In the genomic region with DNA sequence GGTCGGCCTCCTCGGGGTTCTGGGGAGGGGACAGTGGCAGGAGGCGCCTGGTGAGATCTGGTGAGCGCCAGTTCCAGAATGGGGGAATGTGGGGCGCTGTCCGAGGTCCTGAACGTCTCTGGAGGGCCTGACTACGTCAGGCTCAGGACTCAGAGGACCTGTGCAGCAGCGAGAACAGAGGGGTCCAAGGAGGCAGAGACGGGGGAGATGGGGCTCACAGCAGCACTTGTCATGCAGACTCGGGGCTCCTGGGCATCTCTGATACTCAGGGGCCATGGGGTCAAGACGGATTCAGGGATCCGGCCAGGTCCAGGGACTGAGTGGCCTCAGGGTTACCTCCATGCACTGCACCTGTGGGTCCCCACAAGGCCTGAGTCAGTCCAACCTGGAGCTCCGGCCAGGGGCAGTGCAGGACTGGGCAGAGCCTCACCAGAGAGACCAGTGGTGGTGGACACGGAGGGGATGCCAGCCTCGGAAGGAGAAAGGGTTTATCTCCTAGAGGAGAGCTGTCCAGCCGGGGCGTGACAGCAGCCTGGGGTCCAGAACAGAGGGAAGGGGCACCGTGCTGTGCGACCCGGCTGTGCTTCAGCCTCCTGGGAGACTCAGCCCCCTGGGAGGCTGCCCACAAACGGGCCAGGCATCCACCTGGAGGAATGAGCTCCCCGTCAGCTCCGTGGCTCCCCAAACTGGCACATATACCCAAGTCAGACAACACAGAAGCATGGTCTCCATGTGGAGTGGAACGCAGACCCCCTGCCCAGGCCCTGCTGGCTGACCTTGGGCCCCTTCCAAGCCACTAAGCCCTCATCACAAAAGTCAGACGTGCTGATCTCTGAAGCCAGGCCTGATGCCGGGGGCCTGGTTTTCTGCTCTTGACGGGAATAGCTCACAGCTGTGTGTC, we compare ENCODE assay signal across 12 cellular contexts.
DNase-seq lines count a peak whose midpoint lies in the region; ATAC-seq and TF ChIP-seq lines count a peak whose summit lies in the region.
"Had no signal": no experiment of that assay in that cellular context is flagged by ENCODE, and none has a peak within 500 bp of the region (broad histone marks: within the 10 kb centered on the region; RNA-seq: fewer than 3 reads in every experiment).

No MANE protein-coding gene starts in this region.

- H3K4me3 ChIP-seq in DND-41 (ENCODE audit: low read depth in 1 of 2, low read length in 2 of 2) (no peak overlapping the region), mucosa of descending colon (no peak overlapping the region)
- H3K4me3 ChIP-seq: lower lobe of right lung, prostate gland, SJSA1 had no signal

- H3K27me3 ChIP-seq in DND-41 (ENCODE audit: insufficient read depth, low read length, poor library complexity), result no peaks in the 10 kb centered on the region

- peaks cover 11% of the 10 kb centered on the region for H3K9me3 ChIP-seq in DND-41 (ENCODE audit: insufficient read depth, low read length, severe bottlenecking)
- no peaks in the 10 kb centered on the region for H3K9me3 ChIP-seq in mucosa of descending colon
- H3K9me3 ChIP-seq: lower lobe of right lung, prostate gland, SJSA1 had no signal

- CTCF ChIA-PET in activated CD4-positive, alpha-beta memory T cell treated with anti-CD3 and anti-CD28 coated beads for 36 hours (lab: Charles Lee), result interaction anchor here (0.9 kb wide), 1 partner anchor 9 kb away, joined by 4 read pairs; no protein-coding TSS in a partner anchor

- H2AFZ ChIP-seq in DND-41 (ENCODE audit: low read depth, low read length), result no peak overlapping the region

- H4K20me1 ChIP-seq in DND-41 (ENCODE audit: insufficient read depth, low read length), result peaks cover 5% of the 10 kb centered on the region

- no peak overlapping the region for H3K27ac Mint-ChIP-seq in activated CD4-positive, alpha-beta memory T cell treated with anti-CD3 and anti-CD28 coated beads for 36 hours

- no peaks in the 10 kb centered on the region for H3K36me3 Mint-ChIP-seq in activated CD4-positive, alpha-beta memory T cell treated with anti-CD3 and anti-CD28 coated beads for 36 hours

- POLR2A ChIA-PET in activated CD4-positive, alpha-beta memory T cell treated with anti-CD3 and anti-CD28 coated beads for 36 hours (lab: Charles Lee), result no interaction called here

- H3K9ac ChIP-seq in DND-41 (ENCODE audit: low read depth, low read length), result no peak overlapping the region

- peak; percentile 68; the same call in 1 of the 3 replicates for ATAC-seq in DND-41 (ENCODE audit: insufficient read depth, low read depth)
- ATAC-seq in mucosa of descending colon, result no peak
- no peak for ATAC-seq in GM19023 (IDR thresholded peaks at IDR 0.05; ENCODE audit: unreplicated experiment)
- no peak for ATAC-seq in HG03139 (IDR thresholded peaks at IDR 0.05; ENCODE audit: unreplicated experiment)

- no peak overlapping the region for H3K4me2 ChIP-seq in DND-41 (ENCODE audit: insufficient read depth, low read length)

- DNase-seq in DND-41 (peak; percentile 54), HT-29 (ENCODE audit: low spot score) (peak; percentile 13), mucosa of descending colon (peak in 2 of 3 donors; percentile 13 to 33), HPDE6-E6E7 (ENCODE audit: extremely low spot score) (no peak)
- DNase-seq in activated CD4-positive, alpha-beta memory T cell treated with anti-CD3 and anti-CD28 coated beads for 36 hours, result peak; percentile 22
- DNase-seq: lower lobe of right lung, NCI-H1930 had no signal

- H3K27me3 Mint-ChIP-seq in activated CD4-positive, alpha-beta memory T cell treated with anti-CD3 and anti-CD28 coated beads for 36 hours, result peaks cover 44% of the 10 kb centered on the region

- TF ChIP-seq CTCF in DND-41 (IDR thresholded peaks at IDR 0.05; ENCODE audit: borderline replicate concordance, extremely low read depth, low read length, poor library complexity, severe bottlenecking) (no peak), mucosa of descending colon (IDR thresholded peaks at IDR 0.05) (no peak)

- H3K36me3 ChIP-seq in DND-41 (ENCODE audit: insufficient read depth, low read length), result no peaks in the 10 kb centered on the region
- no peaks in the 10 kb centered on the region for H3K36me3 ChIP-seq in mucosa of descending colon (ENCODE audit: low read depth)
- H3K36me3 ChIP-seq: lower lobe of right lung, prostate gland, SJSA1 had no signal

- H3K4me1 ChIP-seq in DND-41 (ENCODE audit: insufficient read depth, low read length) (no peaks in the 10 kb centered on the region), mucosa of descending colon (ENCODE audit: low read depth) (no peaks in the 10 kb centered on the region)
- H3K4me1 ChIP-seq: lower lobe of right lung, prostate gland, SJSA1 had no signal

- H3K4me3 Mint-ChIP-seq in activated CD4-positive, alpha-beta memory T cell treated with anti-CD3 and anti-CD28 coated beads for 36 hours, result no peak overlapping the region

- H3K9me3 Mint-ChIP-seq in activated CD4-positive, alpha-beta memory T cell treated with anti-CD3 and anti-CD28 coated beads for 36 hours, result peaks cover 5% of the 10 kb centered on the region

- intact Hi-C loops in activated CD4-positive, alpha-beta memory T cell treated with anti-CD3 and anti-CD28 coated beads for 36 hours (cut with micrococcal nuclease), result no loop called here
- intact Hi-C loops in mucosa of descending colon (cut with DNase I, micrococcal nuclease), result no loop called here

- H3K4me1 Mint-ChIP-seq in activated CD4-positive, alpha-beta memory T cell treated with anti-CD3 and anti-CD28 coated beads for 36 hours (ENCODE audit: low read depth), result peaks cover 7% of the 10 kb centered on the region

- no peaks in the 10 kb centered on the region for H3K79me2 ChIP-seq in DND-41 (ENCODE audit: insufficient read depth, low read length)

- H3K27ac ChIP-seq in DND-41 (ENCODE audit: low read length), result no peak overlapping the region
- H3K27ac ChIP-seq: HL-60, lower lobe of right lung, prostate gland, SJSA1 had no signal
